In the genomic region with DNA sequence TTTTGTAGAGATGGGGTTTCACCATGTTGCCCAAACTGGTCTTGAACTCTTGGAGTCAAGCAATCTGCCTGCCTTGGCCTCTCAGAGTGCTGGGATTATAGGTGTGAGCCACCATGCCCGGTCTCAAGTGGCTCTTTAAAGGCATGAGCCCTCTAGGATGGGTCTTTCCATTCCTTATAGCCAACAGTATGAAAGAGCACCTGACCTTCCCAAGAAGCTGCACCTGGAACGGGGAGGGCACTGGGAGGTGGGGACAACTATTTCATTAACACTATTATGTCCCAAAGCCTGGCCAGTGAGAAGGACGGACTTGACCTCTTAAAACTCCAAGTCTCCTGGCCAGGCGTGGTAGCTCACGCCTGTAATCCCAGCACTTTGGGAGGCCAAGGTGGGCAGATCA, we compare ENCODE assay signal across 1 cellular context.
TF ChIP-seq lines count a peak whose summit lies in the region.

No MANE protein-coding gene starts in this region.

TF ChIP-seq in SK-N-SH treated with all-trans-retinoic acid at 6 μM for 48 hours, 23 proteins besides CTCF, POLR2A, EP300 and RAD21 (continued from another document):
- TF ChIP-seq, protein P1, sequence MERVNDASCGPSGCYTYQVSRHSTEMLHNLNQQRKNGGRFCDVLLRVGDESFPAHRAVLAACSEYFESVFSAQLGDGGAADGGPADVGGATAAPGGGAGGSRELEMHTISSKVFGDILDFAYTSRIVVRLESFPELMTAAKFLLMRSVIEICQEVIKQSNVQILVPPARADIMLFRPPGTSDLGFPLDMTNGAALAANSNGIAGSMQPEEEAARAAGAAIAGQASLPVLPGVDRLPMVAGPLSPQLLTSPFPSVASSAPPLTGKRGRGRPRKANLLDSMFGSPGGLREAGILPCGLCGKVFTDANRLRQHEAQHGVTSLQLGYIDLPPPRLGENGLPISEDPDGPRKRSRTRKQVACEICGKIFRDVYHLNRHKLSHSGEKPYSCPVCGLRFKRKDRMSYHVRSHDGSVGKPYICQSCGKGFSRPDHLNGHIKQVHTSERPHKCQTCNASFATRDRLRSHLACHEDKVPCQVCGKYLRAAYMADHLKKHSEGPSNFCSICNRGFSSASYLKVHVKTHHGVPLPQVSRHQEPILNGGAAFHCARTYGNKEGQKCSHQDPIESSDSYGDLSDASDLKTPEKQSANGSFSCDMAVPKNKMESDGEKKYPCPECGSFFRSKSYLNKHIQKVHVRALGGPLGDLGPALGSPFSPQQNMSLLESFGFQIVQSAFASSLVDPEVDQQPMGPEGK (CRISPR knock-in tag; IDR thresholded peaks at IDR 0.05; ENCODE audit: borderline replicate concordance) = no peak
- TF ChIP-seq ESRRG (CRISPR knock-in tag; IDR thresholded peaks at IDR 0.05) = no peak
- no peak for TF ChIP-seq PPARA (CRISPR knock-in tag; IDR thresholded peaks at IDR 0.05; ENCODE audit: borderline replicate concordance)
- TF ChIP-seq, protein P2, sequence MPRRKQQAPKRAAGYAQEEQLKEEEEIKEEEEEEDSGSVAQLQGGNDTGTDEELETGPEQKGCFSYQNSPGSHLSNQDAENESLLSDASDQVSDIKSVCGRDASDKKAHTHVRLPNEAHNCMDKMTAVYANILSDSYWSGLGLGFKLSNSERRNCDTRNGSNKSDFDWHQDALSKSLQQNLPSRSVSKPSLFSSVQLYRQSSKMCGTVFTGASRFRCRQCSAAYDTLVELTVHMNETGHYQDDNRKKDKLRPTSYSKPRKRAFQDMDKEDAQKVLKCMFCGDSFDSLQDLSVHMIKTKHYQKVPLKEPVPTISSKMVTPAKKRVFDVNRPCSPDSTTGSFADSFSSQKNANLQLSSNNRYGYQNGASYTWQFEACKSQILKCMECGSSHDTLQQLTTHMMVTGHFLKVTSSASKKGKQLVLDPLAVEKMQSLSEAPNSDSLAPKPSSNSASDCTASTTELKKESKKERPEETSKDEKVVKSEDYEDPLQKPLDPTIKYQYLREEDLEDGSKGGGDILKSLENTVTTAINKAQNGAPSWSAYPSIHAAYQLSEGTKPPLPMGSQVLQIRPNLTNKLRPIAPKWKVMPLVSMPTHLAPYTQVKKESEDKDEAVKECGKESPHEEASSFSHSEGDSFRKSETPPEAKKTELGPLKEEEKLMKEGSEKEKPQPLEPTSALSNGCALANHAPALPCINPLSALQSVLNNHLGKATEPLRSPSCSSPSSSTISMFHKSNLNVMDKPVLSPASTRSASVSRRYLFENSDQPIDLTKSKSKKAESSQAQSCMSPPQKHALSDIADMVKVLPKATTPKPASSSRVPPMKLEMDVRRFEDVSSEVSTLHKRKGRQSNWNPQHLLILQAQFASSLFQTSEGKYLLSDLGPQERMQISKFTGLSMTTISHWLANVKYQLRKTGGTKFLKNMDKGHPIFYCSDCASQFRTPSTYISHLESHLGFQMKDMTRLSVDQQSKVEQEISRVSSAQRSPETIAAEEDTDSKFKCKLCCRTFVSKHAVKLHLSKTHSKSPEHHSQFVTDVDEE (CRISPR knock-in tag; IDR thresholded peaks at IDR 0.05) = no peak
- TF ChIP-seq, protein P3, sequence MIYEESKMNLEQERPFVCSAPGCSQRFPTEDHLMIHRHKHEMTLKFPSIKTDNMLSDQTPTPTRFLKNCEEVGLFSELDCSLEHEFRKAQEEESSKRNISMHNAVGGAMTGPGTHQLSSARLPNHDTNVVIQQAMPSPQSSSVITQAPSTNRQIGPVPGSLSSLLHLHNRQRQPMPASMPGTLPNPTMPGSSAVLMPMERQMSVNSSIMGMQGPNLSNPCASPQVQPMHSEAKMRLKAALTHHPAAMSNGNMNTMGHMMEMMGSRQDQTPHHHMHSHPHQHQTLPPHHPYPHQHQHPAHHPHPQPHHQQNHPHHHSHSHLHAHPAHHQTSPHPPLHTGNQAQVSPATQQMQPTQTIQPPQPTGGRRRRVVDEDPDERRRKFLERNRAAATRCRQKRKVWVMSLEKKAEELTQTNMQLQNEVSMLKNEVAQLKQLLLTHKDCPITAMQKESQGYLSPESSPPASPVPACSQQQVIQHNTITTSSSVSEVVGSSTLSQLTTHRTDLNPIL (CRISPR knock-in tag; IDR thresholded peaks at IDR 0.05; ENCODE audit: low read depth) = no peak
- no peak for TF ChIP-seq ZNF565 (CRISPR knock-in tag; conservative IDR thresholded peaks at IDR 0.05; ENCODE audit: low read depth)
- no peak for TF ChIP-seq SNAI2 (CRISPR knock-in tag; IDR thresholded peaks at IDR 0.05)
